ENCODE assay signal across 9 cellular contexts in the genomic region with DNA sequence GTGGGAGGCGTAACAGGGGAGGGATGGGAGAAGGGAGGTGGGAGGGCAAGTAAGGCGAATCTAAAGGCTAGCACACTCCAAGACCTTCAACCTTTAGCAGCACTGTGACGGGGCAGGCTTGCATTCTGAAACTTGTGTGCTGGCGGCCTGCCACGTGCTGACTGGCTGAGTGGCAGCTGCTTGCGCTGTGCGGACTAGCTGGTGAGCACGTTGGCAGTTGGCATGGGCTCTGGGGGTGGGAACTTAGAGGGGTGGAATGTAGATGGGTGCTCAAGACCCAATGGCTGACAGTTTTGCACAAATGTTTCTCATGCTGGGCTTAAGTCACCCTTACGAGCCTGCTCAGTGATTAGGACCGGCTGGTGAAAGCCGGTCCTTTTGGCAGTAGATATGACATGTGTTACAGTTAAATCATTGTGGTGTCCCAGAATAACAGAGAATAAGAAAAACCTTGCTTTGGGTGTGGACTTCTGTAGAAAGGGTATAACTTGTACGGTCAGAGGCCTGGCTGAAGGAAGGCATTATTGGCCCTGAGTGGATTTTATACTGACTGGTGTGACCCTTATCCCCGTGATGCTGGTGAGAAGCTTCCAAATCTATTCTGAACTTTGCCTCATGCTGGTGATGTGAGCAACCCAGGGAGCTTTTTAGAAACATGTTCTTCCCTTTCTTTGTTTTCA.
A peak's percentile ranks its signal among the peaks of the same experiment; 100 is the strongest.
DNase-seq lines count a peak whose midpoint lies in the region; ATAC-seq and TF ChIP-seq lines count a peak whose summit lies in the region.
"Had no signal": no experiment of that assay in that cellular context is flagged by ENCODE, and none has a peak within 500 bp of the region (broad histone marks: within the 10 kb centered on the region; RNA-seq: fewer than 3 reads in every experiment).

No MANE protein-coding gene starts in this region.

- no peak for ATAC-seq in HG03460 (IDR thresholded peaks at IDR 0.05; ENCODE audit: unreplicated experiment)
- ATAC-seq in GM21737 (IDR thresholded peaks at IDR 0.05; ENCODE audit: unreplicated experiment): no peak

- DNase-seq in AG09309 (ENCODE audit: low read depth) (peak; percentile 65), NCI-H524 (lab: John Stamatoyannopoulos, UW) (peak; percentile 67 to 91), fibroblast of the aortic adventitia (ENCODE audit: low read depth) (peak; percentile 82), nucleus accumbens (lab: John Stamatoyannopoulos, UW) (peak in 50 of 56 donors; percentile 6 to 84 (median 40)), type B pancreatic cell (ENCODE audit: extremely low spot score, unreplicated experiment) (no peak)
- no peak for DNase-seq in stimulated activated CD4-positive, alpha-beta T cell treated with anti-CD3 and anti-CD28 coated beads, Interleukin-4, amount 100 ng/mL, for 4 hours
- DNase-seq: activated CD8-positive, alpha-beta memory T cell treated with anti-CD3 and anti-CD28 coated beads, Interleukin-2, amount 50 U/mL, for 4 hours had no signal

- H3K4me3 ChIP-seq in AG09309 (ENCODE audit: control insufficient read depth, low read depth, low read length) (no peak overlapping the region), fibroblast of the aortic adventitia (ENCODE audit: low read depth, low read length) (peak overlapping the region; percentile 4)

- no peak overlapping the region for H3K27ac Mint-ChIP-seq in type B pancreatic cell

- no peaks in the 10 kb centered on the region for H3K9me3 Mint-ChIP-seq in type B pancreatic cell

- H3K27me3 Mint-ChIP-seq in type B pancreatic cell: no peaks in the 10 kb centered on the region

- H3K4me1 Mint-ChIP-seq in type B pancreatic cell (ENCODE audit: unreplicated experiment): peaks cover 27% of the 10 kb centered on the region

- H3K4me3 Mint-ChIP-seq in type B pancreatic cell: no peak overlapping the region

- H3K36me3 Mint-ChIP-seq in type B pancreatic cell: no peaks in the 10 kb centered on the region

- TF ChIP-seq CTCF in AG09309 (IDR thresholded peaks at IDR 0.05; ENCODE audit: control insufficient read depth, insufficient read depth, low read depth, low read length, missing control alignments) (no peak), fibroblast of the aortic adventitia (IDR thresholded peaks at IDR 0.05; ENCODE audit: insufficient read depth, low read length) (no peak), type B pancreatic cell (conservative IDR thresholded peaks at IDR 0.05) (no peak)

Comparison
In these comparisons a context has a peak if more than half of its experiments do, and no peak if none do; other contexts are left out.
1. DNase-seq: peak in AG09309 (single experiment), NCI-H524 (2 of 2), fibroblast of the aortic adventitia (single experiment) and nucleus accumbens (50 of 56); none in type B pancreatic cell (single experiment) and stimulated activated CD4-positive, alpha-beta T cell treated with anti-CD3 and anti-CD28 coated beads, Interleukin-4, amount 100 ng/mL, for 4 hours (0 of 2).